Comparison of ENCODE assay signal across 28 cellular contexts in genomic region chr6:147248859-147249258, GRCh38.
"Had no signal": no experiment of that assay in that cellular context is flagged by ENCODE, and none has a peak within 500 bp of the region (broad histone marks: within the 10 kb centered on the region; RNA-seq: fewer than 3 reads in every experiment).

No MANE protein-coding gene starts in this region.

- H3K27me3 Mint-ChIP-seq: activated CD4-positive, alpha-beta memory T cell treated with anti-CD3 and anti-CD28 coated beads, Interleukin-2, amount 10 ng/mL, durations not matched to agents 7 days and 5 days; activated CD4-positive, alpha-beta T cell treated with anti-CD3 and anti-CD28 coated beads for 36 hours; activated naive CD8-positive, alpha-beta T cell; activated T-helper 17 cell treated with anti-CD3 and anti-CD28 coated beads, Interleukin-2, amount 50 U/mL, for 72 hours; central memory CD8-positive, alpha-beta T cell; T-cell had no signal

- H3K27ac Mint-ChIP-seq: activated CD4-positive, alpha-beta memory T cell treated with anti-CD3 and anti-CD28 coated beads, Interleukin-2, amount 10 ng/mL, durations not matched to agents 7 days and 5 days; activated CD4-positive, alpha-beta T cell treated with anti-CD3 and anti-CD28 coated beads for 36 hours; activated naive CD4-positive, alpha-beta T cell treated with anti-CD3 and anti-CD28 coated beads for 36 hours; activated naive CD8-positive, alpha-beta T cell; activated T-helper 17 cell treated with anti-CD3 and anti-CD28 coated beads, Interleukin-2, amount 50 U/mL, for 72 hours; T-cell had no signal

- H3K4me1 Mint-ChIP-seq: activated CD4-positive, alpha-beta memory T cell treated with anti-CD3 and anti-CD28 coated beads, Interleukin-2, amount 10 ng/mL, durations not matched to agents 7 days and 5 days; activated T-helper 17 cell treated with anti-CD3 and anti-CD28 coated beads, Interleukin-2, amount 50 U/mL, for 72 hours; brain had no signal

- ATAC-seq: activated CD4-positive, alpha-beta T cell treated with anti-CD3 and anti-CD28 coated beads for 36 hours; activated T-helper 17 cell treated with anti-CD3 and anti-CD28 coated beads, Interleukin-2, amount 50 U/mL, for 72 hours; Right ventricle myocardium inferior; T-cell had no signal

- H3K9me3 Mint-ChIP-seq: activated T-helper 17 cell treated with anti-CD3 and anti-CD28 coated beads, Interleukin-2, amount 50 U/mL, for 72 hours had no signal

- DNase-seq: activated CD4-positive, alpha-beta memory T cell treated with anti-CD3 and anti-CD28 coated beads, Interleukin-2, amount 10 ng/mL, durations not matched to agents 7 days and 5 days; activated CD4-positive, alpha-beta T cell treated with anti-CD3 and anti-CD28 coated beads for 36 hours; activated CD4-positive, alpha-beta T cell treated with anti-CD3 and anti-CD28 coated beads, Interleukin-2, amount 50 U/mL, for 1 hour; activated gamma-delta T cell; activated naive CD4-positive, alpha-beta T cell treated with anti-CD3 and anti-CD28 coated beads for 36 hours; activated T-cell treated with anti-CD3 and anti-CD28 coated beads for 4 hours; activated T-cell treated with anti-CD3 and anti-CD28 coated beads, Interleukin-2, amount 50 U/mL, for 48 hours; amygdala; Karpas-422; MM.1S; NCI-H1105; NCI-H1436; NCI-H187; NCI-H2081 treated with DMSO at 0.1 percent for 48 hours; NCI-H2171; NCI-H226; NCI-H510A; NCI-H526 treated with DMSO at 0.1 percent for 48 hours; NCI-H82; RPMI8226; T-cell; T-helper 2 cell; T1000 had no signal

- H3K4me3 Mint-ChIP-seq: activated CD4-positive, alpha-beta memory T cell treated with anti-CD3 and anti-CD28 coated beads, Interleukin-2, amount 10 ng/mL, durations not matched to agents 7 days and 5 days; activated CD4-positive, alpha-beta T cell treated with anti-CD3 and anti-CD28 coated beads for 36 hours; activated naive CD4-positive, alpha-beta T cell treated with anti-CD3 and anti-CD28 coated beads for 36 hours; activated naive CD8-positive, alpha-beta T cell; activated T-helper 17 cell treated with anti-CD3 and anti-CD28 coated beads, Interleukin-2, amount 50 U/mL, for 72 hours; brain; central memory CD8-positive, alpha-beta T cell; T-cell had no signal
